In genomic region chr7:111018960-111019835, GRCh38 we compare ENCODE assay signal across 12 cellular contexts.
DNase-seq lines count a peak whose midpoint lies in the region; ATAC-seq and TF ChIP-seq lines count a peak whose summit lies in the region.
"Had no signal": no experiment of that assay in that cellular context is flagged by ENCODE, and none has a peak within 500 bp of the region (broad histone marks: within the 10 kb centered on the region; RNA-seq: fewer than 3 reads in every experiment).

No MANE protein-coding gene starts in this region.

- H3K14ac ChIP-seq in H9 (ENCODE audit: insufficient read depth, low read length), result no peak overlapping the region

- no peaks in the 10 kb centered on the region for H3K79me2 ChIP-seq in H9 (ENCODE audit: insufficient read depth, low read length)

- H3K9ac ChIP-seq in H9 (ENCODE audit: extremely low read depth, insufficient read length, low read length), result no peak overlapping the region

- H3K79me1 ChIP-seq in H9 (ENCODE audit: insufficient read depth, low read depth, low read length, poor library complexity, severe bottlenecking), result no peaks in the 10 kb centered on the region

- no peak overlapping the region for H3K4me3 ChIP-seq in mesodermal cell (ENCODE audit: extremely low read depth, insufficient read depth, low read length, poor library complexity, severe bottlenecking)
- H3K4me3 ChIP-seq: breast epithelium, PC-9 had no signal

- WGBS in H9 (ENCODE audit: extremely low coverage, insufficient read length, low lambda C conversion rate), result no CpG with 5 or more reads among the region's 3 CpGs
- 64 to 83% methylated on average over 1 to 2 of the region's 3 CpGs for WGBS in mesodermal cell (ENCODE audit: insufficient coverage in 2 of 2), 2 experiments

- H2AK5ac ChIP-seq in H9 (ENCODE audit: insufficient read length, low read length), result no peak overlapping the region

- H3K4ac ChIP-seq in H9 (ENCODE audit: low read depth, low read length), result no peak overlapping the region

- no peaks in the 10 kb centered on the region for H3K9me3 ChIP-seq in H9 (ENCODE audit: control insufficient read depth, low read depth, low read length)
- no peaks in the 10 kb centered on the region for H3K9me3 ChIP-seq in mesodermal cell (ENCODE audit: control insufficient read depth, low read length)
- H3K9me3 ChIP-seq: breast epithelium, Caco-2 had no signal

- H2BK5ac ChIP-seq in H9 (ENCODE audit: insufficient read length, low read length), result no peak overlapping the region

- no peaks in the 10 kb centered on the region for H3K27me3 ChIP-seq in H9 (ENCODE audit: insufficient read depth, low read length)
- H3K27me3 ChIP-seq: breast epithelium had no signal

- H3T11ph ChIP-seq in H9 (ENCODE audit: low read length), result no peak overlapping the region

- no peak overlapping the region for H2BK120ac ChIP-seq in H9 (ENCODE audit: low read depth, low read length, poor library complexity, severe bottlenecking)

- no peak overlapping the region for H4K91ac ChIP-seq in H9 (ENCODE audit: insufficient read length, low read depth, low read length)

- H3K23me2 ChIP-seq in H9 (ENCODE audit: insufficient read length, low read depth, low read length, poor library complexity, severe bottlenecking), result no peaks in the 10 kb centered on the region

- H3K9me3 Mint-ChIP-seq in H9, result peaks cover 3 to 5% of the 10 kb centered on the region in 2 experiments; a peak in 3 of 5 replicates
- H3K9me3 Mint-ChIP-seq in activated T-helper 17 cell treated with anti-CD3 and anti-CD28 coated beads, Interleukin-2, amount 50 U/mL, for 72 hours, result peaks cover 3% of the 10 kb centered on the region

- H3K4me1 ChIP-seq in H9 (ENCODE audit: insufficient read depth, low read length), result no peaks in the 10 kb centered on the region
- H3K4me1 ChIP-seq in mesodermal cell (ENCODE audit: control insufficient read depth, insufficient read depth, low read length, poor library complexity, severe bottlenecking), result no peaks in the 10 kb centered on the region
- H3K4me1 ChIP-seq: breast epithelium, Caco-2 had no signal

- no peak overlapping the region for H3K4me2 ChIP-seq in H9 (ENCODE audit: insufficient read depth, insufficient read length, low read length)
- H3K4me2 ChIP-seq: PC-9 had no signal

- TF ChIP-seq CTCF in H9 (conservative IDR thresholded peaks at IDR 0.05) (no peak), omental fat pad (IDR thresholded peaks at IDR 0.05) (no peak)

- H3K23ac ChIP-seq in H9 (ENCODE audit: insufficient read length, low read depth, low read length), result no peak overlapping the region

- DNase-seq in NCI-H1092 treated with DMSO at 0.1 percent for 48 hours (lab: John Stamatoyannopoulos, UW), result peak; percentile 36
- DNase-seq in NCI-H1092 (lab: John Stamatoyannopoulos, UW), result no peak
- DNase-seq in H9, result peak; percentile 30
- no peak for DNase-seq in omental fat pad (ENCODE audit: low spot score)
- DNase-seq in Kasumi-1 (lab: John Stamatoyannopoulos, UW), result no peak
- DNase-seq: 8988T, Caco-2, PC-9 had no signal

- H3K56ac ChIP-seq in H9 (ENCODE audit: insufficient read length, low read depth, low read length), result no peak overlapping the region

- no peak overlapping the region for H4K8ac ChIP-seq in H9 (replicated peaks; ENCODE audit: insufficient read length, low read depth, low read length)

- no peak overlapping the region for H3K4me3 Mint-ChIP-seq in H9
- peak overlapping the region; percentile 46 for H3K4me3 Mint-ChIP-seq in activated T-helper 17 cell treated with anti-CD3 and anti-CD28 coated beads, Interleukin-2, amount 50 U/mL, for 72 hours

- no peak overlapping the region for H2BK15ac ChIP-seq in H9 (ENCODE audit: low read depth, low read length)

- H3K4me1 Mint-ChIP-seq in H9, result peaks cover 20 to 22% of the 10 kb centered on the region in 2 experiments
- H3K4me1 Mint-ChIP-seq in activated T-helper 17 cell treated with anti-CD3 and anti-CD28 coated beads, Interleukin-2, amount 50 U/mL, for 72 hours, result peaks cover 22% of the 10 kb centered on the region

- peaks cover 5 to 9% (median 7%) of the 10 kb centered on the region in 3 experiments for H3K36me3 Mint-ChIP-seq in H9 (ENCODE audit: insufficient read depth in 1 of 3, low read depth in 3 of 3)
- H3K36me3 Mint-ChIP-seq in activated T-helper 17 cell treated with anti-CD3 and anti-CD28 coated beads, Interleukin-2, amount 50 U/mL, for 72 hours (ENCODE audit: low read depth), result no peaks in the 10 kb centered on the region

- no peak overlapping the region for H4K5ac ChIP-seq in H9 (ENCODE audit: insufficient read length, low read depth, low read length)

- H3K27me3 Mint-ChIP-seq in H9 (ENCODE audit: low read depth), result no peaks in the 10 kb centered on the region
- H3K27me3 Mint-ChIP-seq in activated T-helper 17 cell treated with anti-CD3 and anti-CD28 coated beads, Interleukin-2, amount 50 U/mL, for 72 hours, result no peaks in the 10 kb centered on the region

- no peaks in the 10 kb centered on the region for H3K36me3 ChIP-seq in mesodermal cell (ENCODE audit: control insufficient read depth, insufficient read depth, low read length)
- H3K36me3 ChIP-seq: breast epithelium had no signal

- no peak overlapping the region for H2AFZ ChIP-seq in H9 (ENCODE audit: low read length)
- H2AFZ ChIP-seq: PC-9 had no signal

- H2BK12ac ChIP-seq in H9 (ENCODE audit: insufficient read length, low read depth, low read length), result no peak overlapping the region

- H3K27ac ChIP-seq in H9 (ENCODE audit: insufficient read length, low read depth, low read length) (no peak overlapping the region), mesodermal cell (ENCODE audit: low read depth, low read length, severe bottlenecking) (peak overlapping the region; percentile 0)
- H3K27ac ChIP-seq: breast epithelium, PC-9 had no signal

- H3K18ac ChIP-seq in H9 (ENCODE audit: insufficient read length, low read depth, low read length), result no peak overlapping the region

- peak; percentile 26 for ATAC-seq in activated T-helper 17 cell treated with anti-CD3 and anti-CD28 coated beads, Interleukin-2, amount 50 U/mL, for 72 hours (replicated peaks)
- ATAC-seq in omental fat pad (ENCODE audit: low FRiP score) (no peak), GM21619 (IDR thresholded peaks at IDR 0.05; ENCODE audit: unreplicated experiment) (no peak)

- no peaks in the 10 kb centered on the region for H4K20me1 ChIP-seq in H9 (ENCODE audit: control insufficient read depth, insufficient read depth, insufficient read length)

- no peak overlapping the region for H2BK20ac ChIP-seq in H9 (ENCODE audit: low read depth, low read length, poor library complexity, severe bottlenecking)

- peak overlapping the region; percentile 7 to 85 (median 10); a peak in 6 of 7 replicates for H3K27ac Mint-ChIP-seq in H9
- peak overlapping the region; percentile 42 for H3K27ac Mint-ChIP-seq in activated T-helper 17 cell treated with anti-CD3 and anti-CD28 coated beads, Interleukin-2, amount 50 U/mL, for 72 hours

Comparison
In these comparisons a context has a peak if more than half of its experiments do, and no peak if none do; other contexts are left out.
1. DNase-seq: peak in NCI-H1092 treated with DMSO at 0.1 percent for 48 hours (single experiment) and H9 (single experiment); none in NCI-H1092 (single experiment), omental fat pad (single experiment) and Kasumi-1 (0 of 2).